Comparison of ENCODE assay signal across 13 cellular contexts in genomic region chr3:185715091-185715490, GRCh38.
DNase-seq lines count a peak whose midpoint lies in the region; ATAC-seq lines count a peak whose summit lies in the region.
"Had no signal": no experiment of that assay in that cellular context is flagged by ENCODE, and none has a peak within 500 bp of the region (broad histone marks: within the 10 kb centered on the region; RNA-seq: fewer than 3 reads in every experiment).

No MANE protein-coding gene starts in this region.

- no peak for ATAC-seq in activated naive CD8-positive, alpha-beta T cell treated with anti-CD3 and anti-CD28 coated beads, Interleukin-2, amount 50 U/mL, for 24 hours

- H3K4me3 Mint-ChIP-seq in activated naive CD8-positive, alpha-beta T cell treated with anti-CD3 and anti-CD28 coated beads, Interleukin-2, amount 50 U/mL, for 24 hours = no peak overlapping the region
- H3K4me3 Mint-ChIP-seq: activated naive CD4-positive, alpha-beta T cell treated with anti-CD3 and anti-CD28 coated beads for 36 hours had no signal

- H3K79me2 ChIP-seq in mesendoderm (ENCODE audit: control insufficient read depth, insufficient read depth, low read length) = peaks cover 64% of the 10 kb centered on the region

- DNase-seq in AG08396 (ENCODE audit: low spot score) (peak; percentile 28), M059J (ENCODE audit: low read depth) (peak; percentile 64), mesendoderm (peak; percentile 93), cerebellar cortex (ENCODE audit: low spot score) (no peak), NCI-H2171 treated with DMSO at 0.1 percent for 48 hours (lab: John Stamatoyannopoulos, UW) (no peak)
- no peak for DNase-seq in activated naive CD8-positive, alpha-beta T cell treated with anti-CD3 and anti-CD28 coated beads, Interleukin-2, amount 50 U/mL, for 24 hours
- DNase-seq in stimulated activated CD4-positive, alpha-beta T cell treated with anti-CD3 and anti-CD28 coated beads, Interleukin-2, amount 100 ng/mL, for 24 hours = no peak
- DNase-seq: activated CD4-positive, alpha-beta T cell treated with anti-CD3 and anti-CD28 coated beads, Interleukin-2, amount 50 U/mL, for 1 hour; activated naive CD4-positive, alpha-beta T cell treated with anti-CD3 and anti-CD28 coated beads for 36 hours; BE2C; effector CD8-positive, alpha-beta T cell; stimulated activated CD4-positive, alpha-beta T cell treated with anti-CD3 and anti-CD28 coated beads, Interleukin-2, amount 100 ng/mL, for 48 hours had no signal

- H3K79me1 ChIP-seq in mesendoderm (ENCODE audit: low read length) = peaks cover 39% of the 10 kb centered on the region

- H3K56ac ChIP-seq in mesendoderm (ENCODE audit: low read length) = no peak overlapping the region

- WGBS in ectodermal cell, 2 experiments = 47 to 52% methylated on average over 8 of the region's 8 CpGs
- no CpG with 5 or more reads among the region's 8 CpGs for WGBS in mesendoderm (ENCODE audit: extremely low coverage, insufficient coverage, low lambda C conversion rate)

- peak overlapping the region; percentile 92 for H3K27ac ChIP-seq in ectodermal cell (ENCODE audit: insufficient read depth, low read depth, low read length, poor library complexity, severe bottlenecking)
- peak overlapping the region; percentile 32 for H3K27ac ChIP-seq in mesendoderm (ENCODE audit: low read depth, low read length)

- H3K27me3 ChIP-seq in ectodermal cell (ENCODE audit: control insufficient read depth, insufficient read depth, low read length, poor library complexity, severe bottlenecking) (no peaks in the 10 kb centered on the region), mesendoderm (ENCODE audit: insufficient read depth, low read length, poor library complexity) (no peaks in the 10 kb centered on the region)

- H3K4me3 ChIP-seq in ectodermal cell (ENCODE audit: insufficient read depth, low read depth, low read length) (no peak overlapping the region), mesendoderm (ENCODE audit: low read length) (no peak overlapping the region)

- peaks cover 10% of the 10 kb centered on the region for H3K27me3 Mint-ChIP-seq in activated naive CD8-positive, alpha-beta T cell treated with anti-CD3 and anti-CD28 coated beads, Interleukin-2, amount 50 U/mL, for 24 hours

- no peak overlapping the region for H3K4me2 ChIP-seq in mesendoderm (ENCODE audit: low read length)

- H2BK15ac ChIP-seq in mesendoderm (replicated peaks; ENCODE audit: low read depth) = no peak overlapping the region

- H3K36me3 Mint-ChIP-seq in activated naive CD8-positive, alpha-beta T cell treated with anti-CD3 and anti-CD28 coated beads, Interleukin-2, amount 50 U/mL, for 24 hours (ENCODE audit: low read depth) = no peaks in the 10 kb centered on the region

- no peak overlapping the region for H4K8ac ChIP-seq in mesendoderm (ENCODE audit: low read depth, low read length)

- H3K9me3 ChIP-seq in ectodermal cell (ENCODE audit: control insufficient read depth, low read length) = no peaks in the 10 kb centered on the region
- H3K9me3 ChIP-seq: BE2C had no signal

- H3K27ac Mint-ChIP-seq in activated naive CD8-positive, alpha-beta T cell treated with anti-CD3 and anti-CD28 coated beads, Interleukin-2, amount 50 U/mL, for 24 hours = no peak overlapping the region
- H3K27ac Mint-ChIP-seq: activated naive CD4-positive, alpha-beta T cell treated with anti-CD3 and anti-CD28 coated beads for 36 hours had no signal

- no peaks in the 10 kb centered on the region for H3K4me1 Mint-ChIP-seq in activated naive CD8-positive, alpha-beta T cell treated with anti-CD3 and anti-CD28 coated beads, Interleukin-2, amount 50 U/mL, for 24 hours

- H3K36me3 ChIP-seq in ectodermal cell (ENCODE audit: control insufficient read depth, insufficient read depth, low read length) (no peaks in the 10 kb centered on the region), mesendoderm (ENCODE audit: control insufficient read depth, insufficient read depth, low read length) (no peaks in the 10 kb centered on the region)
- H3K36me3 ChIP-seq: BE2C had no signal

- no peak overlapping the region for H2BK120ac ChIP-seq in mesendoderm (ENCODE audit: low read depth, low read length)

- no peak overlapping the region for H3K9ac ChIP-seq in mesendoderm (ENCODE audit: low read length)

- H3K23ac ChIP-seq in mesendoderm (ENCODE audit: low read length) = no peak overlapping the region

- H3K4me1 ChIP-seq in ectodermal cell (ENCODE audit: control insufficient read depth, insufficient read depth, low read length) (peaks cover 40% of the 10 kb centered on the region), mesendoderm (ENCODE audit: control insufficient read depth, low read depth, low read length) (peaks cover 17% of the 10 kb centered on the region)
- H3K4me1 ChIP-seq: BE2C had no signal

- no peak overlapping the region for H2AK5ac ChIP-seq in mesendoderm (ENCODE audit: low read length)

- H2BK5ac ChIP-seq in mesendoderm (ENCODE audit: low read length) = no peak overlapping the region

- no peaks in the 10 kb centered on the region for H3K9me3 Mint-ChIP-seq in activated naive CD8-positive, alpha-beta T cell treated with anti-CD3 and anti-CD28 coated beads, Interleukin-2, amount 50 U/mL, for 24 hours
- H3K9me3 Mint-ChIP-seq: activated naive CD4-positive, alpha-beta T cell treated with anti-CD3 and anti-CD28 coated beads for 36 hours had no signal

- H3K4ac ChIP-seq in mesendoderm (ENCODE audit: low read depth, low read length) = no peak overlapping the region

- no peak overlapping the region for H3K18ac ChIP-seq in mesendoderm (ENCODE audit: low read length)

- H4K5ac ChIP-seq in mesendoderm (ENCODE audit: low read length) = no peak overlapping the region

Comparison
In these comparisons a context has a peak if more than half of its experiments do, and no peak if none do; other contexts are left out.
1. DNase-seq: peak in AG08396 (single experiment), M059J (single experiment) and mesendoderm (single experiment); none in activated naive CD8-positive, alpha-beta T cell treated with anti-CD3 and anti-CD28 coated beads, Interleukin-2, amount 50 U/mL, for 24 hours (single experiment), cerebellar cortex (single experiment), stimulated activated CD4-positive, alpha-beta T cell treated with anti-CD3 and anti-CD28 coated beads, Interleukin-2, amount 100 ng/mL, for 24 hours (0 of 2) and NCI-H2171 treated with DMSO at 0.1 percent for 48 hours (single experiment).